15 cellular contexts compared by ENCODE assay signal in the genomic region with DNA sequence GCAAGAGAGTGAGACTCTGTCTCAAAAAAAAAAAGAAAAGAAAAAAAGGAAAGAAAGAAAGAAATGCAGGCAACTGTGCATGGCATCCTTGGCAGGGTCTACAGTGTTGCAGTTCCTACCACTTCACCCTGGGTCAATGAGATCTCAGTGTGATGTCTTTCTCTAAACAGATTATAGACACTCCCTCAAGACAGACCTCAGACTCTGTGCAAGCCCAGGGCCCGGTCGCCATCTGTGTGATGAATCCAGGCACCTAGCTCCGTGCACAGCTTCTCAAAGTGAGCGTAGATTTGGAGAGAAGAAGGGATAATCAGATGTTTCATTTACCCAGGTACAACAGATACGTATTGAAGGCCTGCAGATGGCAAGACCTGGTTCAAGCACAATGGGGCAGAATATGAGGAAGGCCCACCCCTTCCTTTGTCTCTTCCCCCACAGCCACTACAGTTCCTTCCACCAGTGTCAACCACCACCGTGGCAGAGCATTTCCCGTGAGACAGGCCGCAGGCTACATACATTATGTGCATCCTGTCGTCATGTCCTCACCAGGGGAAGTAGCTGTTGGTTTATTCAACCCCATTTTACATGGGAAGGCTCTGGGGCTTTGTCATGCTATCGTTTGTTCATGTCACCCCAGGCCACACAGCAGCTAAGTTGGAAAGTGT.
DNase-seq lines count a peak whose midpoint lies in the region; ATAC-seq and TF ChIP-seq lines count a peak whose summit lies in the region.
"Had no signal": no experiment of that assay in that cellular context is flagged by ENCODE, and none has a peak within 500 bp of the region (broad histone marks: within the 10 kb centered on the region; RNA-seq: fewer than 3 reads in every experiment).

No MANE protein-coding gene starts in this region.

- H3K9me3 ChIP-seq in heart right ventricle: no peaks in the 10 kb centered on the region

- H3K9me3 Mint-ChIP-seq in central memory CD8-positive, alpha-beta T cell: no peaks in the 10 kb centered on the region
- H3K9me3 Mint-ChIP-seq: GM23338, nephron had no signal

- no peaks in the 10 kb centered on the region for H3K27me3 Mint-ChIP-seq in central memory CD8-positive, alpha-beta T cell

- no peaks in the 10 kb centered on the region for H3K36me3 ChIP-seq in heart right ventricle

- peak; percentile 97 for ATAC-seq in central memory CD8-positive, alpha-beta T cell (replicated peaks; ENCODE audit: extremely low read depth, poor library complexity, severe bottlenecking)
- no peak for ATAC-seq in heart right ventricle
- ATAC-seq in GM18867 (IDR thresholded peaks at IDR 0.05; ENCODE audit: unreplicated experiment): no peak
- ATAC-seq: left ventricle myocardium superior had no signal

- H3K4me1 ChIP-seq in heart right ventricle: peaks cover 0 to 29% (median 5%) of the 10 kb centered on the region in 9 donors

- intact Hi-C loops in heart right ventricle (cut with DNase I): no loop called here

- peaks cover 2% of the 10 kb centered on the region for H3K36me3 Mint-ChIP-seq in central memory CD8-positive, alpha-beta T cell (ENCODE audit: insufficient read depth)

- H3K4me3 Mint-ChIP-seq in central memory CD8-positive, alpha-beta T cell: peak overlapping the region; percentile 48
- H3K4me3 Mint-ChIP-seq: GM23338, nephron had no signal

- 90 to 93% methylated on average over 10 of the region's 10 CpGs for WGBS in heart right ventricle, 2 donors

- TF ChIP-seq CTCF in heart right ventricle (IDR thresholded peaks at IDR 0.05): no peak

- peaks cover 35% of the 10 kb centered on the region for H3K4me1 Mint-ChIP-seq in central memory CD8-positive, alpha-beta T cell

- peak overlapping the region; percentile 85 for H3K27ac Mint-ChIP-seq in central memory CD8-positive, alpha-beta T cell (ENCODE audit: low read depth)
- H3K27ac Mint-ChIP-seq: GM23338, nephron had no signal

- peak; percentile 27 to 28 for DNase-seq in activated CD8-positive, alpha-beta memory T cell treated with anti-CD3 and anti-CD28 coated beads for 1 hour (ENCODE audit: extremely low read depth in 1 of 2, low read depth in 1 of 2)
- no peak for DNase-seq in activated CD8-positive, alpha-beta memory T cell treated with anti-CD3 and anti-CD28 coated beads, Interleukin-2, amount 50 U/mL, for 48 hours
- peak; percentile 35 for DNase-seq in T-helper 9 cell
- peak; percentile 41 to 86 for DNase-seq in central memory CD8-positive, alpha-beta T cell (ENCODE audit: low spot score in 2 of 2)
- peak; percentile 41 for DNase-seq in stimulated activated CD8-positive, alpha-beta memory T cell treated with anti-CD3 and anti-CD28 coated beads, Interleukin-4, amount 100 ng/mL, for 48 hours
- DNase-seq in ecto neural progenitor cell (ENCODE audit: low spot score): no peak
- DNase-seq in heart right ventricle: no peak
- DNase-seq: activated CD4-positive, CD25-positive, alpha-beta regulatory T cell treated with anti-CD3 and anti-CD28 coated beads, Interleukin-2, amount 50 U/mL, for 72 hours; left ventricle myocardium superior; NCI-H1048; stimulated activated CD4-positive, alpha-beta T cell treated with anti-CD3 and anti-CD28 coated beads, Interleukin-4, amount 100 ng/mL, for 24 hours; SW 1271 had no signal

- H3K4me3 ChIP-seq in heart right ventricle: no peak overlapping the region
- H3K4me3 ChIP-seq: GM23338 had no signal

- no peaks in the 10 kb centered on the region for H3K27me3 ChIP-seq in heart right ventricle

- H3K27ac ChIP-seq in heart right ventricle: no peak overlapping the region

Comparison
In these comparisons a context has a peak if more than half of its experiments do, and no peak if none do; other contexts are left out.
1. DNase-seq: peak in activated CD8-positive, alpha-beta memory T cell treated with anti-CD3 and anti-CD28 coated beads for 1 hour (2 of 2), T-helper 9 cell (single experiment), central memory CD8-positive, alpha-beta T cell (2 of 2) and stimulated activated CD8-positive, alpha-beta memory T cell treated with anti-CD3 and anti-CD28 coated beads, Interleukin-4, amount 100 ng/mL, for 48 hours (single experiment); none in activated CD8-positive, alpha-beta memory T cell treated with anti-CD3 and anti-CD28 coated beads, Interleukin-2, amount 50 U/mL, for 48 hours (single experiment), ecto neural progenitor cell (single experiment) and heart right ventricle (0 of 2).